Comparison of ENCODE assay signal across 24 cellular contexts in genomic region chr1:40793617-40794016, GRCh38. TPM values are rescaled to one million over a fixed set of nuclear protein-coding genes. Genes with fewer than 3 reads are reported as not detected.
A peak's percentile ranks its signal among the peaks of the same experiment; 100 is the strongest.
DNase-seq lines count a peak whose midpoint lies in the region; ATAC-seq, FAIRE-seq and TF ChIP-seq lines count a peak whose summit lies in the region.
"Had no signal": no experiment of that assay in that cellular context is flagged by ENCODE, and none has a peak within 500 bp of the region (broad histone marks: within the 10 kb centered on the region; RNA-seq: fewer than 3 reads in every experiment).

No MANE protein-coding gene starts in this region.

- ATAC-seq in SK-N-SH treated with all-trans-retinoic acid at 6 μM for 48 hours, result no peak
- ATAC-seq in Right ventricle myocardium inferior, result no peak
- ATAC-seq in right cardiac atrium, result no peak
- ATAC-seq in naive thymus-derived CD4-positive, alpha-beta T cell, result no peak
- no peak for ATAC-seq in esophagus mucosa
- ATAC-seq: HepG2 had no signal

- peak overlapping the region in 5 of 9 donors; percentile 20 to 88 (median 86) for H3K27ac Mint-ChIP-seq in naive thymus-derived CD4-positive, alpha-beta T cell

- TF ChIP-seq EP300 in SK-N-SH (IDR thresholded peaks at IDR 0.05; ENCODE audit: borderline replicate concordance in 1 of 2, low read depth in 1 of 2, low read length in 1 of 2) (no peak), ovary (IDR thresholded peaks at IDR 0.05) (no peak)

- no peak for TF ChIP-seq CTCF in SK-N-SH (IDR thresholded peaks at IDR 0.05)
- TF ChIP-seq CTCF in ovary (IDR thresholded peaks at IDR 0.05), result no peak

- H3K4me2 ChIP-seq in SK-N-SH, result no peak overlapping the region
- H3K4me2 ChIP-seq: BLaER1 had no signal

- no peak overlapping the region for H2AFZ ChIP-seq in SK-N-SH (ENCODE audit: low read depth)

- H3K9ac ChIP-seq in SK-N-SH, result no peak overlapping the region
- H3K9ac ChIP-seq: BLaER1 had no signal

- peaks cover 6 to 41% (median 33%) of the 10 kb centered on the region in 7 donors for H3K4me1 Mint-ChIP-seq in naive thymus-derived CD4-positive, alpha-beta T cell

- TF ChIP-seq POLR2A in ovary (IDR thresholded peaks at IDR 0.05), result no peak

- POLR2A ChIA-PET in SK-N-SH (lab: Yijun Ruan, JAX), result no interaction called here
- POLR2A ChIA-PET in naive thymus-derived CD4-positive, alpha-beta T cell (lab: Charles Lee), result interaction anchor here (0.6 kb wide), 1 partner anchor 10 kb away, joined by 3 read pairs; no protein-coding TSS in a partner anchor

- no peaks in the 10 kb centered on the region for H3K36me3 Mint-ChIP-seq in naive thymus-derived CD4-positive, alpha-beta T cell

- no peaks in the 10 kb centered on the region for H3K9me3 ChIP-seq in SK-N-SH
- H3K9me3 ChIP-seq in right cardiac atrium (ENCODE audit: control insufficient read depth, low read length), result no peaks in the 10 kb centered on the region
- no peaks in the 10 kb centered on the region for H3K9me3 ChIP-seq in naive thymus-derived CD4-positive, alpha-beta T cell (ENCODE audit: control insufficient read depth in 2 of 3, low read length in 3 of 3)
- no peaks in the 10 kb centered on the region for H3K9me3 ChIP-seq in ovary
- H3K9me3 ChIP-seq: BLaER1 had no signal

- H3K27me3 ChIP-seq in SK-N-SH (ENCODE audit: insufficient read depth) (no peaks in the 10 kb centered on the region), right cardiac atrium (ENCODE audit: control insufficient read depth, insufficient read depth) (no peaks in the 10 kb centered on the region), ovary (no peaks in the 10 kb centered on the region)
- H3K27me3 ChIP-seq in naive thymus-derived CD4-positive, alpha-beta T cell (ENCODE audit: control insufficient read depth in 2 of 2, insufficient read depth in 2 of 2, low read length in 2 of 2), result no peaks in the 10 kb centered on the region

- H3K9me2 ChIP-seq in SK-N-SH, result no peaks in the 10 kb centered on the region

- no peak for TF ChIP-seq RAD21 in SK-N-SH (IDR thresholded peaks at IDR 0.05; ENCODE audit: low read length)

- H3K4me1 ChIP-seq in SK-N-SH (ENCODE audit: control insufficient read depth in 1 of 2, insufficient read depth in 2 of 2, low read depth in 1 of 2, low read length in 1 of 2) (peaks cover 0 to 4% of the 10 kb centered on the region in 2 experiments; a peak in 1 of 4 replicates), right cardiac atrium (ENCODE audit: control insufficient read depth, insufficient read depth, low read length) (peaks cover under 1% of the 10 kb centered on the region), ovary (ENCODE audit: insufficient read depth) (peaks cover 4% of the 10 kb centered on the region)
- H3K4me1 ChIP-seq in naive thymus-derived CD4-positive, alpha-beta T cell (ENCODE audit: control insufficient read depth in 2 of 2, insufficient read depth in 2 of 2, low read length in 2 of 2), result peaks cover 5 to 15% of the 10 kb centered on the region in 2 donors

- peaks cover 0 to 2% (median 0%) of the 10 kb centered on the region in 11 donors for H3K9me3 Mint-ChIP-seq in naive thymus-derived CD4-positive, alpha-beta T cell
- H3K9me3 Mint-ChIP-seq: CD8-positive, alpha-beta memory T cell had no signal

- 80% methylated on average over 3 of the region's 3 CpGs for WGBS in SK-N-SH (ENCODE audit: low lambda C conversion rate)
- 95% methylated on average over 3 of the region's 3 CpGs for WGBS in right cardiac atrium
- WGBS in ovary, 3 donors, result 89 to 97% (median 90%) methylated on average over 3 of the region's 3 CpGs

- H3K27ac ChIP-seq in SK-N-SH (ENCODE audit: low read depth in 2 of 2, low read length in 1 of 2) (no peak overlapping the region), right cardiac atrium (ENCODE audit: low read length) (no peak overlapping the region), ovary (no peak overlapping the region)
- H3K27ac ChIP-seq in naive thymus-derived CD4-positive, alpha-beta T cell (ENCODE audit: low read depth, low read length), result no peak overlapping the region
- H3K27ac ChIP-seq: 22Rv1, BLaER1, HL-60 had no signal

- no peaks in the 10 kb centered on the region for H3F3A ChIP-seq in SK-N-SH (replicated peaks; ENCODE audit: insufficient read depth)

- DNase-seq in SK-N-SH (no peak), Right ventricle myocardium inferior (ENCODE audit: missing footprints) (peak; percentile 1), right cardiac atrium (no peak), urothelium cell line (ENCODE audit: low spot score) (no peak), ovary (no peak)
- DNase-seq in naive thymus-derived CD4-positive, alpha-beta T cell, result no peak
- DNase-seq: ACHN; Calu3; CD8-positive, alpha-beta memory T cell; DMS153; H7; KBM-7; NCI-H1092 treated with DMSO at 0.1 percent for 48 hours; NCI-H146; NCI-H2029; NCI-H226; NCI-H510A treated with DMSO at 0.1 percent for 48 hours; NCI-H748 treated with DMSO at 0.1 percent for 48 hours had no signal

- peaks cover 0 to 8% (median 0%) of the 10 kb centered on the region in 5 donors for H3K27me3 Mint-ChIP-seq in naive thymus-derived CD4-positive, alpha-beta T cell
- H3K27me3 Mint-ChIP-seq: CD8-positive, alpha-beta memory T cell had no signal

- H3K36me3 ChIP-seq in SK-N-SH (replicated peaks in 1 of 2; ENCODE audit: control insufficient read depth in 1 of 2, insufficient read depth in 2 of 2, low read length in 1 of 2) (no peaks in the 10 kb centered on the region), ovary (no peaks in the 10 kb centered on the region)
- H3K36me3 ChIP-seq in naive thymus-derived CD4-positive, alpha-beta T cell (ENCODE audit: control insufficient read depth in 2 of 3, insufficient read depth in 3 of 3, low read length in 3 of 3), result no peaks in the 10 kb centered on the region
- H3K36me3 ChIP-seq: BLaER1 had no signal

- H3K79me2 ChIP-seq in SK-N-SH (ENCODE audit: insufficient read depth), result no peaks in the 10 kb centered on the region

- no peak overlapping the region for H3K4me3 Mint-ChIP-seq in naive thymus-derived CD4-positive, alpha-beta T cell
- H3K4me3 Mint-ChIP-seq: CD8-positive, alpha-beta memory T cell had no signal

- no peak overlapping the region for H3K4me3 ChIP-seq in SK-N-SH (ENCODE audit: low read depth in 2 of 2, low read length in 1 of 2)
- no peak overlapping the region for H3K4me3 ChIP-seq in right cardiac atrium (ENCODE audit: low read length)
- H3K4me3 ChIP-seq in naive thymus-derived CD4-positive, alpha-beta T cell (ENCODE audit: low read length), result no peak overlapping the region
- no peak overlapping the region for H3K4me3 ChIP-seq in ovary
- H3K4me3 ChIP-seq: BLaER1 had no signal

- no peaks in the 10 kb centered on the region for H4K20me1 ChIP-seq in SK-N-SH (ENCODE audit: insufficient read depth)

- FAIRE-seq in urothelium cell line (lab: Jason Lieb, UNC), result peak; percentile 13
- FAIRE-seq: HepG2 had no signal

- intact Hi-C loops in Right ventricle myocardium inferior (cut with DNase I), result no loop called here
- intact Hi-C loops in right cardiac atrium (cut with DNase I), result no loop called here
- intact Hi-C loops in naive thymus-derived CD4-positive, alpha-beta T cell (cut with micrococcal nuclease), result no loop called here
- intact Hi-C loops in ovary (cut with DNase I), result no loop called here

- CTCF ChIA-PET in SK-N-SH (lab: Yijun Ruan, JAX), result no interaction called here
- CTCF ChIA-PET in naive thymus-derived CD4-positive, alpha-beta T cell (lab: Charles Lee), result no interaction called here

TF ChIP-seq in SK-N-SH treated with all-trans-retinoic acid at 6 μM for 48 hours, 23 proteins besides CTCF, POLR2A, EP300 and RAD21:
- TF ChIP-seq CREB5 (CRISPR knock-in tag; IDR thresholded peaks at IDR 0.05; ENCODE audit: low read depth), result no peak
- TF ChIP-seq ZC3H10 (CRISPR knock-in tag; IDR thresholded peaks at IDR 0.05), result no peak
- TF ChIP-seq TOX (CRISPR knock-in tag; IDR thresholded peaks at IDR 0.05; ENCODE audit: borderline replicate concordance), result no peak
- TF ChIP-seq ZFP3 (CRISPR knock-in tag; IDR thresholded peaks at IDR 0.05), result peak; percentile 92
- TF ChIP-seq ZNF70 (CRISPR knock-in tag; IDR thresholded peaks at IDR 0.05), result no peak
- TF ChIP-seq CSDC2 (CRISPR knock-in tag; IDR thresholded peaks at IDR 0.05), result no peak

TF ChIP-seq in SK-N-SH, 30 proteins besides CTCF, POLR2A, EP300 and RAD21 (continues in another document):
- TF ChIP-seq, protein P1, sequence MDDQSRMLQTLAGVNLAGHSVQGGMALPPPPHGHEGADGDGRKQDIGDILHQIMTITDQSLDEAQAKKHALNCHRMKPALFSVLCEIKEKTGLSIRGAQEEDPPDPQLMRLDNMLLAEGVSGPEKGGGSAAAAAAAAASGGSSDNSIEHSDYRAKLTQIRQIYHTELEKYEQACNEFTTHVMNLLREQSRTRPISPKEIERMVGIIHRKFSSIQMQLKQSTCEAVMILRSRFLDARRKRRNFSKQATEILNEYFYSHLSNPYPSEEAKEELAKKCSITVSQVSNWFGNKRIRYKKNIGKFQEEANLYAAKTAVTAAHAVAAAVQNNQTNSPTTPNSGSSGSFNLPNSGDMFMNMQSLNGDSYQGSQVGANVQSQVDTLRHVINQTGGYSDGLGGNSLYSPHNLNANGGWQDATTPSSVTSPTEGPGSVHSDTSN (IDR thresholded peaks at IDR 0.05), result no peak
- TF ChIP-seq ZBTB33 (IDR thresholded peaks at IDR 0.05; ENCODE audit: borderline replicate concordance, low read depth) (no peak), TEAD4 (IDR thresholded peaks at IDR 0.05; ENCODE audit: borderline replicate concordance, insufficient read depth) (no peak), NFIC (IDR thresholded peaks at IDR 0.05; ENCODE audit: borderline replicate concordance) (no peak)

RNA-seq across cellular contexts. Expression of gene KCNQ4, which starts 10.0 kb away (rescaled TPM):
- polyA plus RNA-seq in SK-N-SH (2012; rRNA removed) (0.05 and 0.15 TPM in 2 replicates), right cardiac atrium (0.88 TPM), ovary (1 to 10 TPM in 1 of 2 donors, under 1 TPM in 1; 0.73 to 1.1 TPM)
- 0.03 and 0.05 TPM in 2 replicates for polyA plus RNA-seq in SK-N-SH (2012; cell fraction: cytosol; rRNA removed)
- 0.43 and 0.44 TPM in 2 replicates for polyA plus RNA-seq in SK-N-SH (2012; cell fraction: nucleus; rRNA removed)
- total RNA-seq in Right ventricle myocardium inferior (2.8 TPM), right cardiac atrium (1 to 10 TPM in 2 of 4 donors, under 1 TPM in 2; 0.71 to 1.8 (median 1.00) TPM), ovary (1 to 10 TPM in 2 of 7 donors, under 1 TPM in 5; 0.36 to 3.1 (median 0.84) TPM), esophagus mucosa (0.24 TPM)
- under 1 TPM; 0.13 to 0.97 (median 0.24) TPM for total RNA-seq in naive thymus-derived CD4-positive, alpha-beta T cell
- polyA plus RNA-seq in naive thymus-derived CD4-positive, alpha-beta T cell, result under 1 TPM in 1 of 2 donors, not detected in 1; 0.10 TPM
- polyA plus RNA-seq: CD8-positive, alpha-beta memory T cell had no signal
